Comparison of ENCODE assay signal across 10 cellular contexts in the genomic region with DNA sequence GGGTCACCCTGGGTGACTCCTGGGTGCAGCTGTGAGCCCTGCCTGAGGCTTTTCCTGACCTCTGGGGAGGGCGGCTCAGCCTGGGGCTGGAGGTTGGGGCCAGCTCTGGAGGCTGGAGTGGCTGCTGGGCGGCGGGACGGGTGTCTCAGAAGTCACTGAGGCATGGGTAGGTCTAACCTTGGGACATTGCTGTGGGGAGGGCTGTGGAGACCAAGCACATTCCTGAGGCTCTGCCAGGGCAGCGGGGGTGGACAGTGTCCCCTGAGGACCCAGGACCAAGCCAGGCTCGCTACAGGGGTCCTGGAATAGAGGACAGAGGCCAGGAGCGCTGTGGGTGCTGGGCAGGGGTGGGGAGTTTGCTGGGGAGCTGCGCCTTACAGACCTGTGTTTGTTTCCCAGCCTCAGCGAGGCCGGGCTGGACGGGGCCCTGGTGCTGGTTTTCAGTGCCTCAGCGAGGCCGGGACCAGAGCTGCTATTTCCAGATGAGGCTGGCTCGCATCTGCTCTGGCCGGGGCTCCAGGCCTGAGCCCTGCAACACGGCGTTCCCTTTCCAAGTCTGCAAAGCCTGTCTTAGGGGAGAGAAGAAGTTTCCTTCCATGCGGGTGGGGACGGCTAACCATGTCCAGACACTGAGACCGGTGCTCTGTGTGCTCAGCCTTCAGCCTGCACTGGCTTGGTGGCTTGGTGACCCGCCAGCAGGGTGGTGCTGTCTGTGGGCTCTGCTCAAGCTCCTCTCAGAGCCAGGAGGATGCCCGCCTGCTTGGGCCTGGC. TPM values are rescaled to one million over a fixed set of nuclear protein-coding genes. Genes with fewer than 3 reads are reported as not detected.
DNase-seq lines count a peak whose midpoint lies in the region; ATAC-seq, FAIRE-seq and TF ChIP-seq lines count a peak whose summit lies in the region.
"Had no signal": no experiment of that assay in that cellular context is flagged by ENCODE, and none has a peak within 500 bp of the region (broad histone marks: within the 10 kb centered on the region; RNA-seq: fewer than 3 reads in every experiment).

No MANE protein-coding gene starts in this region.

- no peak for TF ChIP-seq POLR2A in HepG2 (IDR thresholded peaks at IDR 0.05; ENCODE audit: insufficient read depth in 1 of 2, low read depth in 2 of 2, low read length in 2 of 2)
- no peak for TF ChIP-seq POLR2A in suprapubic skin (IDR thresholded peaks at IDR 0.05)

- peaks cover 26% of the 10 kb centered on the region for H4K20me1 ChIP-seq in HepG2 (ENCODE audit: insufficient read depth, low read length)

- no peak overlapping the region for H2AFZ ChIP-seq in HepG2 (ENCODE audit: low read length)

- no peaks in the 10 kb centered on the region for H3K27me3 Mint-ChIP-seq in activated CD4-positive, alpha-beta T cell treated with anti-CD3 and anti-CD28 coated beads, Interleukin-2, amount 10 ng/mL, durations not matched to agents 7 days and 5 days

- TF ChIP-seq RAD21 in HepG2 (CRISPR knock-in tag; IDR thresholded peaks at IDR 0.05): no peak

- in situ Hi-C loops in HepG2 (cut with HindIII; ENCODE audit: extremely low pct_ligation_motif_present, low pct_unique_long_range_greater_than_20kb): no loop called here

- no peaks in the 10 kb centered on the region for H3K27me3 ChIP-seq in adipocyte (replicated peaks; ENCODE audit: control insufficient read depth, insufficient read depth, low read length)
- H3K27me3 ChIP-seq in HepG2 (ENCODE audit: control insufficient read depth in 1 of 2, insufficient read depth in 2 of 2, low read length in 2 of 2): no peaks in the 10 kb centered on the region; a peak in 1 of 5 replicates
- no peaks in the 10 kb centered on the region for H3K27me3 ChIP-seq in suprapubic skin

- H3K27ac Mint-ChIP-seq in activated CD4-positive, alpha-beta T cell treated with anti-CD3 and anti-CD28 coated beads, Interleukin-2, amount 10 ng/mL, durations not matched to agents 7 days and 5 days: no peak overlapping the region

- TF ChIP-seq CTCF in HepG2 (CRISPR knock-in tag; IDR thresholded peaks at IDR 0.05) (no peak), suprapubic skin (IDR thresholded peaks at IDR 0.05) (no peak)

- CTCF ChIA-PET in activated CD4-positive, alpha-beta T cell treated with anti-CD3 and anti-CD28 coated beads, Interleukin-2, amount 10 ng/mL, durations not matched to agents 7 days and 5 days (lab: Charles Lee): no interaction called here
- CTCF ChIA-PET in HepG2 (lab: Yijun Ruan, JAX; ENCODE audit: low intra/inter-chr PET ratio, low total read pairs): no interaction called here

- H3K9ac ChIP-seq in adipocyte (ENCODE audit: low read length) (peak overlapping the region; percentile 94), HepG2 (ENCODE audit: insufficient read depth, low read depth, low read length) (no peak overlapping the region)

- no peaks in the 10 kb centered on the region for H3K9me3 ChIP-seq in adipocyte (ENCODE audit: control insufficient read depth, low read length)
- no peaks in the 10 kb centered on the region for H3K9me3 ChIP-seq in HepG2 (ENCODE audit: low read length)
- H3K9me3 ChIP-seq in suprapubic skin: no peaks in the 10 kb centered on the region

- ATAC-seq in HepG2 (no peak), GM21423 (IDR thresholded peaks at IDR 0.05; ENCODE audit: unreplicated experiment) (no peak)

- no peak for TF ChIP-seq EP300 in HepG2 (IDR thresholded peaks at IDR 0.05; ENCODE audit: low read depth in 2 of 2, low read length in 2 of 2)
- TF ChIP-seq EP300 in HepG2 (CRISPR knock-in tag; IDR thresholded peaks at IDR 0.05; ENCODE audit: borderline replicate concordance): no peak
- TF ChIP-seq EP300 in suprapubic skin (IDR thresholded peaks at IDR 0.05): no peak

- WGBS in HepG2 (ENCODE audit: low lambda C conversion rate): 94% methylated on average over 6 of the region's 22 CpGs
- WGBS in suprapubic skin: 82% methylated on average over 8 of the region's 22 CpGs

- POLR2A ChIA-PET in activated CD4-positive, alpha-beta T cell treated with anti-CD3 and anti-CD28 coated beads, Interleukin-2, amount 10 ng/mL, durations not matched to agents 7 days and 5 days (lab: Charles Lee): no interaction called here
- POLR2A ChIA-PET in HepG2 (lab: Yijun Ruan, JAX): no interaction called here

- H3K36me3 ChIP-seq in adipocyte (ENCODE audit: control insufficient read depth, insufficient read depth, low read length, severe bottlenecking) (peaks cover 17% of the 10 kb centered on the region), HepG2 (replicated peaks in 1 of 2; ENCODE audit: control insufficient read depth in 1 of 2, insufficient read depth in 2 of 2, low read length in 2 of 2) (peaks cover 7 to 20% of the 10 kb centered on the region in 2 experiments; a peak in 4 of 5 replicates), suprapubic skin (peaks cover 15% of the 10 kb centered on the region)

- H3K36me3 Mint-ChIP-seq in activated CD4-positive, alpha-beta T cell treated with anti-CD3 and anti-CD28 coated beads, Interleukin-2, amount 10 ng/mL, durations not matched to agents 7 days and 5 days (ENCODE audit: low read depth): peaks cover 32% of the 10 kb centered on the region

- no peak for FAIRE-seq in HepG2 (lab: Jason Lieb, UNC)

- peaks cover 29% of the 10 kb centered on the region for H3K79me2 ChIP-seq in HepG2 (ENCODE audit: insufficient read depth, low read length)

- H3K4me3 ChIP-seq in adipocyte (ENCODE audit: low read length) (peak overlapping the region; percentile 89), HepG2 (replicated peaks in 1 of 3; ENCODE audit: insufficient read depth in 1 of 3, low read depth in 2 of 3, low read length in 3 of 3) (no peak overlapping the region), suprapubic skin (no peak overlapping the region)

- peak overlapping the region; percentile 62 for H3K4me3 Mint-ChIP-seq in activated CD4-positive, alpha-beta T cell treated with anti-CD3 and anti-CD28 coated beads, Interleukin-2, amount 10 ng/mL, durations not matched to agents 7 days and 5 days

- H3K4me1 Mint-ChIP-seq in activated CD4-positive, alpha-beta T cell treated with anti-CD3 and anti-CD28 coated beads, Interleukin-2, amount 10 ng/mL, durations not matched to agents 7 days and 5 days: peaks cover 39% of the 10 kb centered on the region

- H3K4me2 ChIP-seq in HepG2 (ENCODE audit: low read depth, low read length): no peak overlapping the region

- no TSS peak for BruUV-seq in HepG2 (replicated peaks; lab: Mats Ljungman, UMichigan)

- H3K9me3 Mint-ChIP-seq in activated CD4-positive, alpha-beta T cell treated with anti-CD3 and anti-CD28 coated beads, Interleukin-2, amount 10 ng/mL, durations not matched to agents 7 days and 5 days: no peaks in the 10 kb centered on the region

- no peak for DNase-seq in activated CD4-positive, alpha-beta T cell treated with anti-CD3 and anti-CD28 coated beads, Interleukin-2, amount 10 ng/mL, durations not matched to agents 7 days and 5 days
- DNase-seq in activated CD4-positive, alpha-beta T cell treated with anti-CD3 and anti-CD28 coated beads for 1 hour: no peak
- DNase-seq in adipocyte (ENCODE audit: low read depth) (no peak), HepG2 (ENCODE audit: low spot score) (no peak), suprapubic skin (ENCODE audit: low spot score in 2 of 2) (peak in 1 of 2 donors; percentile 66), cerebellum (ENCODE audit: low spot score) (no peak), NCI-H1417 (lab: John Stamatoyannopoulos, UW) (no peak)
- DNase-seq: effector memory CD4-positive, alpha-beta T cell; NCI-H187 had no signal

- H3K27ac ChIP-seq in HepG2 (ENCODE audit: extremely low read length, insufficient read depth, low read length): no peak overlapping the region
- H3K27ac ChIP-seq in suprapubic skin: peak overlapping the region; percentile 62

- peaks cover 31% of the 10 kb centered on the region for H3K4me1 ChIP-seq in adipocyte (ENCODE audit: control insufficient read depth, insufficient read depth, low read length)
- peaks cover 29% of the 10 kb centered on the region for H3K4me1 ChIP-seq in HepG2 (ENCODE audit: insufficient read depth, low read length)
- H3K4me1 ChIP-seq in suprapubic skin: peaks cover 37% of the 10 kb centered on the region

- intact Hi-C loops in HepG2 (cut with micrococcal nuclease; ENCODE audit: unreplicated experiment): loop anchor here (5.0 kb wide), 1 partner anchor 57 kb away; a partner anchor contains a TSS

RNA-seq across cellular contexts. Expression of a gene that starts 3.0 kb away (rescaled TPM):
- total RNA-seq in activated CD4-positive, alpha-beta T cell treated with anti-CD3 and anti-CD28 coated beads, Interleukin-2, amount 10 ng/mL, durations not matched to agents 7 days and 5 days: 100 to 1,000 TPM; 259 to 261 TPM
- total RNA-seq in HepG2 (2016; rRNA removed; fragmentation: Illumina TruSeq; extraction: Trizol): 138 and 149 TPM in 2 replicates
- total RNA-seq in HepG2 (2016; cell fraction: cytosol; rRNA removed; fragmentation: Illumina TruSeq; extraction: Trizol; ENCODE audit: low read depth): 172 and 192 TPM in 2 replicates
- 133 and 147 TPM in 2 replicates for total RNA-seq in HepG2 (2016; cell fraction: insoluble cytoplasmic fraction; rRNA removed; fragmentation: Illumina TruSeq; extraction: Trizol)
- 398 and 417 TPM in 2 replicates for total RNA-seq in HepG2 (2016; cell fraction: membrane; rRNA removed; fragmentation: Illumina TruSeq; extraction: Trizol)
- 70.1 and 77.0 TPM in 2 replicates for total RNA-seq in HepG2 (2016; cell fraction: nucleus; rRNA removed; fragmentation: Illumina TruSeq; extraction: Trizol)
- 581 and 646 TPM in 2 replicates for polyA plus RNA-seq in HepG2 (2011; rRNA removed)
- polyA plus RNA-seq in HepG2 (2011; cell fraction: cytosol; rRNA removed): 843 and 1,123 TPM in 2 replicates
- polyA plus RNA-seq in HepG2 (2011; cell fraction: nucleus; rRNA removed): 370 and 374 TPM in 2 replicates
- polyA plus RNA-seq in HepG2 (2012): 420 and 577 TPM in 2 replicates
- 585 and 646 TPM in 2 replicates for polyA plus RNA-seq in HepG2 (2016; cell fraction: cytosol; fragmentation: Illumina TruSeq; extraction: Trizol; ENCODE audit: low read depth)
- polyA plus RNA-seq in HepG2 (2016; cell fraction: insoluble cytoplasmic fraction; fragmentation: Illumina TruSeq; extraction: Trizol; ENCODE audit: low read depth): 347 and 418 TPM in 2 replicates
- 997 and 1,138 TPM in 2 replicates for polyA plus RNA-seq in HepG2 (2016; cell fraction: membrane; fragmentation: Illumina TruSeq; extraction: Trizol; ENCODE audit: low read depth)
- polyA plus RNA-seq in HepG2 (2016; cell fraction: nucleus; fragmentation: Illumina TruSeq; extraction: Trizol; ENCODE audit: insufficient read depth, low read depth): 257 and 286 TPM in 2 replicates
- polyA minus RNA-seq in HepG2 (2011; rRNA and poly(A)+ RNA removed; ENCODE audit: low replicate concordance): 353 and 783 TPM in 2 replicates
- polyA minus RNA-seq in HepG2 (2011; cell fraction: cytosol; rRNA and poly(A)+ RNA removed): 413 and 414 TPM in 2 replicates
- 151 and 162 TPM in 2 replicates for polyA minus RNA-seq in HepG2 (2011; cell fraction: nucleus; rRNA and poly(A)+ RNA removed)
- total RNA-seq in suprapubic skin: 100 to 1,000 TPM; 250 to 408 (median 336) TPM
- total RNA-seq in cerebellum: 125 TPM

RNA-seq across cellular contexts. Expression of a gene that starts 57.8 kb away (rescaled TPM):
- 10 to 100 TPM; 30.7 to 33.9 TPM for total RNA-seq in activated CD4-positive, alpha-beta T cell treated with anti-CD3 and anti-CD28 coated beads, Interleukin-2, amount 10 ng/mL, durations not matched to agents 7 days and 5 days
- total RNA-seq in HepG2 (2016; rRNA removed; fragmentation: Illumina TruSeq; extraction: Trizol): 5.6 and 6.3 TPM in 2 replicates
- 1.3 and 1.9 TPM in 2 replicates for total RNA-seq in HepG2 (2016; cell fraction: cytosol; rRNA removed; fragmentation: Illumina TruSeq; extraction: Trizol; ENCODE audit: low read depth)
- total RNA-seq in HepG2 (2016; cell fraction: insoluble cytoplasmic fraction; rRNA removed; fragmentation: Illumina TruSeq; extraction: Trizol): 5.5 and 6.1 TPM in 2 replicates
- total RNA-seq in HepG2 (2016; cell fraction: membrane; rRNA removed; fragmentation: Illumina TruSeq; extraction: Trizol): 2.5 and 2.6 TPM in 2 replicates
- total RNA-seq in HepG2 (2016; cell fraction: nucleus; rRNA removed; fragmentation: Illumina TruSeq; extraction: Trizol): 4.9 and 6.4 TPM in 2 replicates
- polyA plus RNA-seq in HepG2 (2011; rRNA removed): 16.3 and 16.4 TPM in 2 replicates
- 10.6 and 17.6 TPM in 2 replicates for polyA plus RNA-seq in HepG2 (2011; cell fraction: cytosol; rRNA removed)
- polyA plus RNA-seq in HepG2 (2011; cell fraction: nucleus; rRNA removed): 20.1 and 27.5 TPM in 2 replicates
- polyA plus RNA-seq in HepG2 (2012): 11.5 and 12.3 TPM in 2 replicates
- 1.6 and 2.0 TPM in 2 replicates for polyA plus RNA-seq in HepG2 (2016; cell fraction: cytosol; fragmentation: Illumina TruSeq; extraction: Trizol; ENCODE audit: low read depth)
- 10.7 and 11.3 TPM in 2 replicates for polyA plus RNA-seq in HepG2 (2016; cell fraction: insoluble cytoplasmic fraction; fragmentation: Illumina TruSeq; extraction: Trizol; ENCODE audit: low read depth)
- polyA plus RNA-seq in HepG2 (2016; cell fraction: membrane; fragmentation: Illumina TruSeq; extraction: Trizol; ENCODE audit: low read depth): 2.3 and 2.4 TPM in 2 replicates
- 11.5 and 12.7 TPM in 2 replicates for polyA plus RNA-seq in HepG2 (2016; cell fraction: nucleus; fragmentation: Illumina TruSeq; extraction: Trizol; ENCODE audit: insufficient read depth, low read depth)
- 9.3 and 19.0 TPM in 2 replicates for polyA minus RNA-seq in HepG2 (2011; rRNA and poly(A)+ RNA removed; ENCODE audit: low replicate concordance)
- 10.4 and 11.7 TPM in 2 replicates for polyA minus RNA-seq in HepG2 (2011; cell fraction: cytosol; rRNA and poly(A)+ RNA removed)
- 8.6 and 12.7 TPM in 2 replicates for polyA minus RNA-seq in HepG2 (2011; cell fraction: nucleus; rRNA and poly(A)+ RNA removed)
- total RNA-seq in suprapubic skin: 10 to 100 TPM; 19.4 to 27.7 (median 24.4) TPM
- 9.0 TPM for total RNA-seq in cerebellum

RNA-seq across cellular contexts. Expression of a gene that starts 58.3 kb away (rescaled TPM):
- 1 to 10 TPM; 6.4 to 7.1 TPM for total RNA-seq in activated CD4-positive, alpha-beta T cell treated with anti-CD3 and anti-CD28 coated beads, Interleukin-2, amount 10 ng/mL, durations not matched to agents 7 days and 5 days
- total RNA-seq in HepG2 (2016; rRNA removed; fragmentation: Illumina TruSeq; extraction: Trizol) (not detected in 2 replicates), suprapubic skin (1 to 10 TPM; 2.2 to 9.0 (median 3.4) TPM), cerebellum (2.4 TPM)
- total RNA-seq in HepG2 (2016; cell fraction: cytosol; rRNA removed; fragmentation: Illumina TruSeq; extraction: Trizol; ENCODE audit: low read depth): not detected in 2 replicates
- not detected in 2 replicates for total RNA-seq in HepG2 (2016; cell fraction: insoluble cytoplasmic fraction; rRNA removed; fragmentation: Illumina TruSeq; extraction: Trizol)
- not detected in 2 replicates for total RNA-seq in HepG2 (2016; cell fraction: membrane; rRNA removed; fragmentation: Illumina TruSeq; extraction: Trizol)
- total RNA-seq in HepG2 (2016; cell fraction: nucleus; rRNA removed; fragmentation: Illumina TruSeq; extraction: Trizol): not detected in 2 replicates
- polyA plus RNA-seq in HepG2 (2011; rRNA removed): not detected in 2 replicates
- not detected in 2 replicates for polyA plus RNA-seq in HepG2 (2011; cell fraction: cytosol; rRNA removed)
- polyA plus RNA-seq in HepG2 (2011; cell fraction: nucleus; rRNA removed): not detected in 2 replicates
- 0.11 and 0.40 TPM in 2 replicates for polyA plus RNA-seq in HepG2 (2012)
- polyA plus RNA-seq in HepG2 (2016; cell fraction: cytosol; fragmentation: Illumina TruSeq; extraction: Trizol; ENCODE audit: low read depth): not detected in 2 replicates
- not detected in 2 replicates for polyA plus RNA-seq in HepG2 (2016; cell fraction: insoluble cytoplasmic fraction; fragmentation: Illumina TruSeq; extraction: Trizol; ENCODE audit: low read depth)
- polyA plus RNA-seq in HepG2 (2016; cell fraction: membrane; fragmentation: Illumina TruSeq; extraction: Trizol; ENCODE audit: low read depth): not detected in 2 replicates
- not detected in 2 replicates for polyA plus RNA-seq in HepG2 (2016; cell fraction: nucleus; fragmentation: Illumina TruSeq; extraction: Trizol; ENCODE audit: insufficient read depth, low read depth)
- polyA minus RNA-seq in HepG2 (2011; rRNA and poly(A)+ RNA removed; ENCODE audit: low replicate concordance): 0.52 TPM in 1 of 2 replicates, not detected in the other
- not detected in 2 replicates for polyA minus RNA-seq in HepG2 (2011; cell fraction: cytosol; rRNA and poly(A)+ RNA removed)
- polyA minus RNA-seq in HepG2 (2011; cell fraction: nucleus; rRNA and poly(A)+ RNA removed): not detected in 2 replicates
